8 cellular contexts compared by ENCODE assay signal in the genomic region with DNA sequence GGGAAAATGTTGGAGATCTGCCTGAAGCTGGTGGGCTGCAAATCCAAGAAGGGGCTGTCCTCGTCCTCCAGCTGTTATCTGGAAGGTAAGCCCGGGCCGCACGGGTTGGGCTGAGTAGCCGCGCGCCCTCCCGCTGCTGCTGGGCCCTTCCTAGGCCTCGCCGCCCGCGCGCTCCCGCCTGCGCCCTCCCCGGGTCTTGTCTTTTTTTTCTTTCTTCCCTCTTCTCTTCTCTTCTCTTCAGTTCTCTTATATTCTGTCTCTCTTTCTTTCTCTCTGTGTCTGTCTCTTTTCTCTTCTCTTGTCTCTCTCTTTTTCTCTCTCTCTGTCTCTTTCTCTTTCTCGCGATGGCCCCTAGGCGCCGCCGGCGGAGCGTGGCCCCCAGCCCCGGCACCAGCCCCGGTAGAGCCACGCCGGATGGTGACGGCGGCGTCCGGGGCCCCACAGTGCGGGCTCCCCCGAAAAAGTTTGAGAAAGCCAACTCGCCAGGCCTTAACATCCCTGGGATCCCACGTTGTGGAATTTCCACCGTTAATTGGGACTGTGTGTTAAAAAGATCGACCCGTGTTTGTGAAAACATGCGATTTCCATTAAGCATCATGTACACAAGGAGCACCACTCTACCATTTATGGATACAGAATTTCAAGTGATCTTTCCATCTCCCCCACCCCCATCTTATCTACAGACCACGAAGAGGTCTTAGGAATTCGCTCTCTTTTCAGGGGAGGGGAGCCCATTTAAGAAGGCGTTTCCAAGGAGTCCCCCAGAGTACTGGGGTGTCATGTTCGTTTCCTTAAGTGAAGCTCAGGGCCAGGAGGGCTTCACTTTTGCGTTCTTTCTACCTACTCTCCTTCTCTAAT. TPM values are rescaled to one million over a fixed set of nuclear protein-coding genes. Genes with fewer than 3 reads are reported as not detected.
DNase-seq lines count a peak whose midpoint lies in the region; ATAC-seq and TF ChIP-seq lines count a peak whose summit lies in the region.

No MANE protein-coding gene starts in this region.

- peak; percentile 79 for DNase-seq in DMS 273 (lab: John Stamatoyannopoulos, UW; ENCODE audit: unreplicated experiment)
- no peak for DNase-seq in DMS 273 treated with DMSO at 0.1 percent for 48 hours (lab: John Stamatoyannopoulos, UW)
- DNase-seq in activated naive CD8-positive, alpha-beta T cell treated with anti-CD3 and anti-CD28 coated beads, Interleukin-2, amount 10 ng/mL, durations not matched to agents 7 days and 5 days = peak; percentile 67
- DNase-seq in right cardiac atrium = peak; percentile 50 to 81 (median 80)
- no peak for DNase-seq in sciatic nerve (ENCODE audit: low spot score)
- DNase-seq in mesenteric fat pad (ENCODE audit: low spot score) = no peak

- no peaks in the 10 kb centered on the region for H3K36me3 Mint-ChIP-seq in activated naive CD8-positive, alpha-beta T cell treated with anti-CD3 and anti-CD28 coated beads, Interleukin-2, amount 10 ng/mL, durations not matched to agents 7 days and 5 days

- peaks cover 23% of the 10 kb centered on the region for H3K4me1 ChIP-seq in OCI-LY3 (ENCODE audit: low read length)
- peaks cover 8% of the 10 kb centered on the region for H3K4me1 ChIP-seq in right cardiac atrium (ENCODE audit: control insufficient read depth, insufficient read depth, low read length)

- peak; percentile 33 for ATAC-seq in HG02852 (IDR thresholded peaks at IDR 0.05; ENCODE audit: unreplicated experiment)
- peak; percentile 41 for ATAC-seq in activated naive CD8-positive, alpha-beta T cell treated with anti-CD3 and anti-CD28 coated beads, Interleukin-2, amount 10 ng/mL, durations not matched to agents 7 days and 5 days (ENCODE audit: low read depth)
- peak; percentile 33 to 40 for ATAC-seq in right cardiac atrium
- peak; percentile 60 for ATAC-seq in sciatic nerve

- H3K4me2 ChIP-seq in OCI-LY3 (ENCODE audit: low read length) = peak overlapping the region; percentile 86

- H3K9me3 Mint-ChIP-seq in activated naive CD8-positive, alpha-beta T cell treated with anti-CD3 and anti-CD28 coated beads, Interleukin-2, amount 10 ng/mL, durations not matched to agents 7 days and 5 days = no peaks in the 10 kb centered on the region

- H3K27me3 Mint-ChIP-seq in activated naive CD8-positive, alpha-beta T cell treated with anti-CD3 and anti-CD28 coated beads, Interleukin-2, amount 10 ng/mL, durations not matched to agents 7 days and 5 days = peaks cover 4% of the 10 kb centered on the region

- H3K9me3 ChIP-seq in OCI-LY3 (ENCODE audit: insufficient read depth, low read length) (no peaks in the 10 kb centered on the region), right cardiac atrium (ENCODE audit: control insufficient read depth, low read length) (no peaks in the 10 kb centered on the region)

- peaks cover 31% of the 10 kb centered on the region for H4K20me1 ChIP-seq in OCI-LY3 (ENCODE audit: insufficient read depth, low read length)

- H3K27ac ChIP-seq in OCI-LY3 (ENCODE audit: low read length) (peak overlapping the region; percentile 58), right cardiac atrium (ENCODE audit: low read length) (peak overlapping the region; percentile 54)

- H3K9ac ChIP-seq in OCI-LY3 (ENCODE audit: low read length) = peak overlapping the region; percentile 77

- WGBS in right cardiac atrium = 1% methylated on average over 44 of the region's 44 CpGs

- peak overlapping the region; percentile 90 for H3K27ac Mint-ChIP-seq in activated naive CD8-positive, alpha-beta T cell treated with anti-CD3 and anti-CD28 coated beads, Interleukin-2, amount 10 ng/mL, durations not matched to agents 7 days and 5 days

- H3K27me3 ChIP-seq in OCI-LY3 (ENCODE audit: low read depth, low read length) (no peaks in the 10 kb centered on the region), right cardiac atrium (ENCODE audit: control insufficient read depth, insufficient read depth) (no peaks in the 10 kb centered on the region)

- H3K36me3 ChIP-seq in OCI-LY3 (replicated peaks; ENCODE audit: low read depth, low read length) = peaks cover 5% of the 10 kb centered on the region

- peaks cover 74% of the 10 kb centered on the region for H3K79me2 ChIP-seq in OCI-LY3 (ENCODE audit: low read length)

- POLR2A ChIA-PET in activated naive CD8-positive, alpha-beta T cell treated with anti-CD3 and anti-CD28 coated beads, Interleukin-2, amount 10 ng/mL, durations not matched to agents 7 days and 5 days (lab: Charles Lee) = no interaction called here

- peak; percentile 12; the same call in 1 of the 2 replicates for TF ChIP-seq CTCF in OCI-LY3 (IDR thresholded peaks at IDR 0.05; ENCODE audit: low read depth, low read length)

- H3K4me3 Mint-ChIP-seq in activated naive CD8-positive, alpha-beta T cell treated with anti-CD3 and anti-CD28 coated beads, Interleukin-2, amount 10 ng/mL, durations not matched to agents 7 days and 5 days = peak overlapping the region; percentile 88

- peaks cover 19% of the 10 kb centered on the region for H3K4me1 Mint-ChIP-seq in activated naive CD8-positive, alpha-beta T cell treated with anti-CD3 and anti-CD28 coated beads, Interleukin-2, amount 10 ng/mL, durations not matched to agents 7 days and 5 days

- intact Hi-C loops in right cardiac atrium (cut with DNase I) (no loop called here), sciatic nerve (cut with DNase I) (no loop called here)

- H3K4me3 ChIP-seq in OCI-LY3 (ENCODE audit: low read length) = peak overlapping the region; percentile 84
- H3K4me3 ChIP-seq in right cardiac atrium (ENCODE audit: low read length) = peak overlapping the region; percentile 78

- H2AFZ ChIP-seq in OCI-LY3 (ENCODE audit: low read depth, low read length) = peak overlapping the region; percentile 34; the same call in 1 of the 2 replicates

RNA-seq across cellular contexts. Expression of a gene that starts 0.6 kb away (rescaled TPM):
- 10 to 100 TPM; 32.9 to 36.2 TPM for total RNA-seq in activated naive CD8-positive, alpha-beta T cell treated with anti-CD3 and anti-CD28 coated beads, Interleukin-2, amount 10 ng/mL, durations not matched to agents 7 days and 5 days
- 10 to 100 TPM; 32.9 to 48.2 (median 41.9) TPM for total RNA-seq in right cardiac atrium
- 21.7 TPM for polyA plus RNA-seq in right cardiac atrium
- total RNA-seq in sciatic nerve = 85.8 TPM
- 92.4 TPM for total RNA-seq in mesenteric fat pad

Comparison
In these comparisons a context has a peak if more than half of its experiments do, and no peak if none do; other contexts are left out.
1. DNase-seq: peak in DMS 273 (single experiment), activated naive CD8-positive, alpha-beta T cell treated with anti-CD3 and anti-CD28 coated beads, Interleukin-2, amount 10 ng/mL, durations not matched to agents 7 days and 5 days (single experiment) and right cardiac atrium (3 of 3); none in DMS 273 treated with DMSO at 0.1 percent for 48 hours (single experiment), sciatic nerve (single experiment) and mesenteric fat pad (single experiment).
2. Peak in every context shown above with its lines, with median percentiles within 50 percentile points of each other: ATAC-seq.